ENCODE assay signal across 3 cellular contexts in genomic region chr10:51276097-51276496, GRCh38.
DNase-seq lines count a peak whose midpoint lies in the region; ATAC-seq, FAIRE-seq and TF ChIP-seq lines count a peak whose summit lies in the region.
"Not testable (repeated sequence)": the region's sequence is repeated elsewhere in the genome, so short reads cannot be mapped to it uniquely, and the experiment has no call there.

No MANE protein-coding gene starts in this region.

- in situ Hi-C loops in K562 (cut with MboI), result not testable (repeated sequence)

- not testable (repeated sequence) for DNase-seq in WTC11 (ENCODE audit: low spot score); K562 (ENCODE audit: extremely low read depth in 1 of 4, low spot score in 3 of 4)

- ATAC-seq in WTC11, K562: not testable (repeated sequence)

- peaks cover 39% of the 10 kb centered on the region for H3K9me3 Mint-ChIP-seq in WTC11

- H3K4me2 ChIP-seq in K562 (ENCODE audit: insufficient read depth, low read length), result not testable (repeated sequence)

- not testable (repeated sequence) for H3K4me3 ChIP-seq in HEK293 (ENCODE audit: low read depth, low read length); K562

- H3K4me3 Mint-ChIP-seq in WTC11, result not testable (repeated sequence)

- H3K27ac Mint-ChIP-seq in WTC11, result not testable (repeated sequence)

- H3K4me1 Mint-ChIP-seq in WTC11, result peaks cover 27% of the 10 kb centered on the region

- not testable (repeated sequence) for H3K9me3 ChIP-seq in HEK293 (ENCODE audit: control insufficient read depth, insufficient read depth, low read depth, low read length); K562 (replicated peaks; ENCODE audit: control insufficient read depth, insufficient read depth, low read depth, low read length)

- peaks cover 48% of the 10 kb centered on the region for H3K36me3 Mint-ChIP-seq in WTC11

- TF ChIP-seq CTCF in HEK293 (tag by site-specific recombination; IDR thresholded peaks at IDR 0.05); WTC11 (IDR thresholded peaks at IDR 0.05); K562 (IDR thresholded peaks at IDR 0.05 in 2 of 3, conservative IDR thresholded peaks at IDR 0.05 in 1 of 3; ENCODE audit: insufficient read depth in 2 of 3, low read depth in 1 of 3, low read length in 3 of 3): not testable (repeated sequence)

- CTCF ChIA-PET in HEK293 (lab: Yijun Ruan, JAX); WTC11 (lab: Charles Lee); K562 (lab: Yijun Ruan, JAX; ENCODE audit: low intra/inter-chr PET ratio): not testable (repeated sequence)

- not testable (repeated sequence) for BruUV-seq in K562 (replicated peaks; lab: Mats Ljungman, UMichigan)

- not testable (repeated sequence) for H3K9me1 ChIP-seq in K562 (ENCODE audit: control insufficient read depth, insufficient read depth, low read length)

- not testable (repeated sequence) for H3K36me3 ChIP-seq in HEK293 (ENCODE audit: control insufficient read depth in 2 of 2, insufficient read depth in 1 of 2, low read length in 2 of 2); K562 (ENCODE audit: control insufficient read depth, insufficient read depth, low read length)

- not testable (repeated sequence) for H3K79me2 ChIP-seq in K562 (ENCODE audit: control insufficient read depth, insufficient read depth, low read length)

- WGBS in K562 (ENCODE audit: insufficient coverage, low coverage, missing lambda C conversion rate), result 0% methylated on average over 5 of the region's 6 CpGs

- not testable (repeated sequence) for TF ChIP-seq POLR2A in K562 (conservative IDR thresholded peaks at IDR 0.05)

- not testable (repeated sequence) for TF ChIP-seq EP300 in K562 (IDR thresholded peaks at IDR 0.05; ENCODE audit: low read length)

- H4K20me1 ChIP-seq in K562 (replicated peaks; ENCODE audit: control insufficient read depth, insufficient read depth, low read length), result not testable (repeated sequence)

- H3K4me1 ChIP-seq in HEK293 (ENCODE audit: control insufficient read depth, insufficient read depth, low read length); K562 (replicated peaks in 1 of 2; ENCODE audit: control insufficient read depth in 2 of 2, insufficient read depth in 2 of 2, low read length in 2 of 2): not testable (repeated sequence)

- not testable (repeated sequence) for H3K27me3 Mint-ChIP-seq in WTC11 (ENCODE audit: low read depth)

- intact Hi-C loops in K562 (cut with micrococcal nuclease), result not testable (repeated sequence)

- not testable (repeated sequence) for H3K27me3 ChIP-seq in K562 (ENCODE audit: control insufficient read depth in 2 of 2, insufficient read depth in 2 of 2, low read length in 2 of 2)

- not testable (repeated sequence) for FAIRE-seq in K562 (lab: Jason Lieb, UNC)

- POLR2A ChIA-PET in HEK293 (lab: Yijun Ruan, JAX); WTC11 (lab: Charles Lee); K562 (lab: Yijun Ruan, JAX): not testable (repeated sequence)

- H2AFZ ChIP-seq in K562 (ENCODE audit: low read depth, low read length), result not testable (repeated sequence)

- TF ChIP-seq RAD21 in K562 (CRISPR knock-in tag; conservative IDR thresholded peaks at IDR 0.05 in 1 of 2, IDR thresholded peaks at IDR 0.05 in 1 of 2), result not testable (repeated sequence)

- not testable (repeated sequence) for H3K9ac ChIP-seq in K562 (ENCODE audit: insufficient read depth in 1 of 2, low read depth in 2 of 2, low read length in 2 of 2)

- H3K27ac ChIP-seq in HEK293 (ENCODE audit: extremely low read depth, low read depth, low read length); K562 (ENCODE audit: extremely low read depth, low read depth, low read length): not testable (repeated sequence)

TF ChIP-seq in HEK293, 187 proteins besides CTCF, POLR2A, EP300 and RAD21:
- peak; percentile 86 for TF ChIP-seq ZNF146 (tag by site-specific recombination; IDR thresholded peaks at IDR 0.05)

TF ChIP-seq in WTC11, 78 proteins besides CTCF, POLR2A, EP300 and RAD21:
- TF ChIP-seq GTF2I (CRISPR knock-in tag; conservative IDR thresholded peaks at IDR 0.05), result 0 out of 2 replicates have a peak, but pooled peaks have one; percentile 18

TF ChIP-seq in K562, 482 proteins besides CTCF, POLR2A, EP300 and RAD21:
- peak; percentile 56 for TF ChIP-seq ZNF146 (CRISPR knock-in tag; IDR thresholded peaks at IDR 0.05; ENCODE audit: unreplicated experiment)
